Comparison of ENCODE assay signal across 8 cellular contexts in the genomic region with DNA sequence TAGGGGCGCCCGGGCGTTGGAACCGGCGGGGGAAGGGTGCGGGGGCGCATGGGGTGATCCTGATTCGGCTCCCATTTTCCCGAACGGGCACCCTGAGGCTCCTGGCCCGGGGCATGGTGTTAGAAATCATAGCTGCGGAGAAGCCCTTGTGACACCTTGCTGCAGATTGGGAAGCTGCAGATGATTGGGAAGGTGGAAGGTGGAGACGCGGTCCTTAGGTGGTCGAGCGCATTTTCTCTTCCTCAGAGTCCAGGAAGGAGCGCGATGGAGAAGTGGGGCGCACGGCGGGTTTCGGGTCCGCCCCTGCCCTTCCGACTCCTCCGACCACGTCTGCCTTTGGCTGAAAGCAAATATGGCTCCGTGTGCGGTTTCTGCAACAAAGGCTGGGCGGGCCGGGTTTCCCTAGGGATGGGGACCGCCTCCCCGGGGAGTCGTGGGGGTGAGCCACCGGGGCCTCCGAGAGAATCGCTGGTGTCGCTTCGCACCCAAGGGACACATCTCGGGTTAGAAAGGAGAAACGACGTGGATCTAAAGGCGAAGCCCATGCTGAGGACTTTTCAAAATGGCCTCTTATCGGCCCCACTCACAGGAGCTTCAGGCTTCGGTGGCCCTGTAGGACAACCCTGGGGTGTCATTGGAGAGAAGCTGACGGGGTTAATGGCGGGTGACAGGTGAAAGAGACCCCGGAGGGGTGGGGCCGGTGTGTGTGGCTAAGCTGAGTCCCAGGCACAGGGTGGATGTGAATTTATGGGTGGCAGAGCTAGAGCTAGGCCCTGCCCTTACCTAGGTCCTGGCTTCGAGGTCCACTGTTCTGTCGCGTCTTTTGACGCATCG. TPM values are rescaled to one million over a fixed set of nuclear protein-coding genes. Genes with fewer than 3 reads are reported as not detected.
DNase-seq lines count a peak whose midpoint lies in the region; ATAC-seq, FAIRE-seq and TF ChIP-seq lines count a peak whose summit lies in the region.

No MANE protein-coding gene starts in this region.

- TF ChIP-seq RAD21 in A549 (conservative IDR thresholded peaks at IDR 0.05 in 1 of 2, IDR thresholded peaks at IDR 0.05 in 1 of 2), result no peak

- CTCF ChIA-PET in A549 (lab: Yijun Ruan, JAX), result interaction anchor here (0.6 to 12.9 kb wide), 14 partner anchors 9 to 140 kb away, joined by 3 to 92 read pairs (median 5); a partner anchor contains a TSS

- POLR2A ChIA-PET in A549 (lab: Yijun Ruan, JAX), result interaction anchor here (0.6 to 8.1 kb wide), 24 partner anchors 9 to 623 kb away, joined by 3 to 75 read pairs (median 4); a partner anchor contains a TSS

- no peaks in the 10 kb centered on the region for H3K9me3 ChIP-seq in A549
- H3K9me3 ChIP-seq in RWPE2 (ENCODE audit: severe bottlenecking), result no peaks in the 10 kb centered on the region
- no peaks in the 10 kb centered on the region for H3K9me3 ChIP-seq in iPS DF 6.9 (ENCODE audit: control insufficient read depth, insufficient read depth, low read length)
- no peaks in the 10 kb centered on the region for H3K9me3 ChIP-seq in sigmoid colon

- H3K36me3 ChIP-seq in RWPE2 (ENCODE audit: low read depth) (peaks cover 37% of the 10 kb centered on the region), iPS DF 6.9 (ENCODE audit: control insufficient read depth, insufficient read depth, low read length) (peaks cover 19% of the 10 kb centered on the region; the same call in 1 of the 2 replicates), sigmoid colon (peaks cover 11 to 31% (median 21%) of the 10 kb centered on the region in 4 donors)

- TF ChIP-seq EP300 in A549 (IDR thresholded peaks at IDR 0.05) (no peak), sigmoid colon (IDR thresholded peaks at IDR 0.05) (no peak)

- DNase-seq in A549 (ENCODE audit: low read depth in 1 of 2, low spot score in 1 of 2), result peak in 1 of 2 experiments; percentile 56
- DNase-seq in RWPE2 (ENCODE audit: low spot score), result no peak
- DNase-seq in anterior cingulate cortex (lab: John Stamatoyannopoulos, UW), result peak in 31 of 58 donors; percentile 39 to 84 (median 68)
- DNase-seq in iPS DF 6.9 (ENCODE audit: low read depth, low spot score), result no peak
- peak; percentile 76 for DNase-seq in sigmoid colon
- no peak for DNase-seq in middle frontal gyrus (ENCODE audit: extremely low spot score, low spot score)

- TF ChIP-seq CTCF in A549 (IDR thresholded peaks at IDR 0.05), result no peak
- TF ChIP-seq CTCF in RWPE2 (IDR thresholded peaks at IDR 0.05; ENCODE audit: poor library complexity, severe bottlenecking), result no peak
- no peak for TF ChIP-seq CTCF in sigmoid colon (IDR thresholded peaks at IDR 0.05)

- H3K4me3 ChIP-seq in A549, result peak overlapping the region; percentile 96
- peak overlapping the region; percentile 91 for H3K4me3 ChIP-seq in RWPE2 (ENCODE audit: severe bottlenecking)
- H3K4me3 ChIP-seq in iPS DF 6.9 (ENCODE audit: low read length), result peak overlapping the region; percentile 99; the same call in 1 of the 2 replicates
- peak overlapping the region; percentile 83 to 97 (median 90) for H3K4me3 ChIP-seq in sigmoid colon

- H3K27me3 ChIP-seq in RWPE2 (ENCODE audit: insufficient read depth, poor library complexity, severe bottlenecking) (no peaks in the 10 kb centered on the region), iPS DF 6.9 (ENCODE audit: control insufficient read depth, insufficient read depth, low read length) (no peaks in the 10 kb centered on the region), sigmoid colon (no peaks in the 10 kb centered on the region)

- H3K4me1 ChIP-seq in A549 (peaks cover 59% of the 10 kb centered on the region), RWPE2 (ENCODE audit: insufficient read depth, poor library complexity, severe bottlenecking) (peaks cover 52% of the 10 kb centered on the region), iPS DF 6.9 (ENCODE audit: control insufficient read depth, insufficient read depth, low read length) (peaks cover 11% of the 10 kb centered on the region), sigmoid colon (peaks cover 0 to 77% (median 76%) of the 10 kb centered on the region in 4 donors)

- ATAC-seq in A549 (peak in 1 of 2 experiments; percentile 1; a peak in 1 of 6 replicates), GM18907 (IDR thresholded peaks at IDR 0.05; ENCODE audit: unreplicated experiment) (peak; percentile 35), HG03520 (IDR thresholded peaks at IDR 0.05; ENCODE audit: unreplicated experiment) (peak; percentile 24), RWPE2 (ENCODE audit: low read depth) (0 out of 3 replicates have a peak, but pooled peaks have one; percentile 1)

- H3K27ac ChIP-seq in A549 (peak overlapping the region; percentile 97 to 99), RWPE2 (ENCODE audit: poor library complexity, severe bottlenecking) (peak overlapping the region; percentile 97), iPS DF 6.9 (ENCODE audit: low read length) (no peak overlapping the region), sigmoid colon (peak overlapping the region; percentile 99 to 100 (median 100))

- WGBS in A549 (ENCODE audit: missing lambda C conversion rate), result 13% methylated on average over 36 of the region's 53 CpGs
- WGBS in iPS DF 6.9 (ENCODE audit: insufficient coverage, insufficient read length), result no CpG with 5 or more reads among the region's 53 CpGs
- WGBS in sigmoid colon, 2 donors, result 6 to 9% methylated on average over 53 of the region's 53 CpGs

- H3K4me2 ChIP-seq in A549, result peak overlapping the region; percentile 83

- intact Hi-C loops in sigmoid colon (cut with DNase I), result loop anchor here (5.0 kb wide), 1 partner anchor 76 kb away; a partner anchor contains a TSS

- no peak for FAIRE-seq in A549 (lab: Jason Lieb, UNC)

- TF ChIP-seq POLR2A in A549 (IDR thresholded peaks at IDR 0.05; ENCODE audit: low read length) (peak; percentile 45), sigmoid colon (IDR thresholded peaks at IDR 0.05) (no peak)

TF ChIP-seq in A549, 52 proteins besides CTCF, POLR2A, EP300 and RAD21 (continues in another document):
- no peak for TF ChIP-seq HDAC2 (IDR thresholded peaks at IDR 0.05)
- no peak for TF ChIP-seq SREBF2 (IDR thresholded peaks at IDR 0.05)
- TF ChIP-seq HOXB13 (CRISPR knock-in tag; IDR thresholded peaks at IDR 0.05; ENCODE audit: low read depth), result peak; percentile 87
- 0 out of 2 replicates have a peak, but pooled peaks have one; percentile 64 for TF ChIP-seq HEYL (CRISPR knock-in tag; IDR thresholded peaks at IDR 0.05)
- peak; percentile 65; the same call in 1 of the 2 replicates for TF ChIP-seq ZNF302 (CRISPR knock-in tag; IDR thresholded peaks at IDR 0.05)
- TF ChIP-seq FOSB (CRISPR knock-in tag; IDR thresholded peaks at IDR 0.05), result peak; percentile 76
- TF ChIP-seq, protein P1, sequence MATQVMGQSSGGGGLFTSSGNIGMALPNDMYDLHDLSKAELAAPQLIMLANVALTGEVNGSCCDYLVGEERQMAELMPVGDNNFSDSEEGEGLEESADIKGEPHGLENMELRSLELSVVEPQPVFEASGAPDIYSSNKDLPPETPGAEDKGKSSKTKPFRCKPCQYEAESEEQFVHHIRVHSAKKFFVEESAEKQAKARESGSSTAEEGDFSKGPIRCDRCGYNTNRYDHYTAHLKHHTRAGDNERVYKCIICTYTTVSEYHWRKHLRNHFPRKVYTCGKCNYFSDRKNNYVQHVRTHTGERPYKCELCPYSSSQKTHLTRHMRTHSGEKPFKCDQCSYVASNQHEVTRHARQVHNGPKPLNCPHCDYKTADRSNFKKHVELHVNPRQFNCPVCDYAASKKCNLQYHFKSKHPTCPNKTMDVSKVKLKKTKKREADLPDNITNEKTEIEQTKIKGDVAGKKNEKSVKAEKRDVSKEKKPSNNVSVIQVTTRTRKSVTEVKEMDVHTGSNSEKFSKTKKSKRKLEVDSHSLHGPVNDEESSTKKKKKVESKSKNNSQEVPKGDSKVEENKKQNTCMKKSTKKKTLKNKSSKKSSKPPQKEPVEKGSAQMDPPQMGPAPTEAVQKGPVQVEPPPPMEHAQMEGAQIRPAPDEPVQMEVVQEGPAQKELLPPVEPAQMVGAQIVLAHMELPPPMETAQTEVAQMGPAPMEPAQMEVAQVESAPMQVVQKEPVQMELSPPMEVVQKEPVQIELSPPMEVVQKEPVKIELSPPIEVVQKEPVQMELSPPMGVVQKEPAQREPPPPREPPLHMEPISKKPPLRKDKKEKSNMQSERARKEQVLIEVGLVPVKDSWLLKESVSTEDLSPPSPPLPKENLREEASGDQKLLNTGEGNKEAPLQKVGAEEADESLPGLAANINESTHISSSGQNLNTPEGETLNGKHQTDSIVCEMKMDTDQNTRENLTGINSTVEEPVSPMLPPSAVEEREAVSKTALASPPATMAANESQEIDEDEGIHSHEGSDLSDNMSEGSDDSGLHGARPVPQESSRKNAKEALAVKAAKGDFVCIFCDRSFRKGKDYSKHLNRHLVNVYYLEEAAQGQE (IDR thresholded peaks at IDR 0.05), result no peak
- no peak for TF ChIP-seq NFE2L2 (conservative IDR thresholded peaks at IDR 0.05; ENCODE audit: low read length)
- peak; percentile 54; the same call in 1 of the 2 replicates for TF ChIP-seq TP53 (CRISPR knock-in tag; IDR thresholded peaks at IDR 0.05)

RNA-seq across cellular contexts. Expression of a gene that starts 0.7 kb away (rescaled TPM):
- 2,791 and 4,959 TPM in 2 replicates for polyA plus RNA-seq in A549 (2011; rRNA removed)
- 6,916 and 9,060 TPM in 2 replicates for polyA plus RNA-seq in A549 (2012; cell fraction: cytosol; rRNA removed)
- 2,875 and 3,583 TPM in 2 replicates for polyA plus RNA-seq in A549 (2012; cell fraction: nucleus; rRNA removed)
- polyA plus RNA-seq in A549 (2017; fragmentation: RNase III; extraction: RNeasy Plus Mini Kit Qiagen cat#74134 plus additional on column Dnase treatment), result 12,354 to 13,747 TPM (median 12,799 TPM) in 3 replicates
- polyA minus RNA-seq in A549 (2011; rRNA and poly(A)+ RNA removed), result 2,337 and 2,680 TPM in 2 replicates
- 1,000 to 10,000 TPM; 1,709 to 2,375 (median 1,954) TPM for total RNA-seq in sigmoid colon
- polyA plus RNA-seq in sigmoid colon, result over 10,000 TPM in 2 of 3 donors, 1,000 to 10,000 TPM in 1; 6,007 to 20,022 (median 13,142) TPM

RNA-seq across cellular contexts. Expression of a gene that starts 18.0 kb away (rescaled TPM):
- polyA plus RNA-seq in A549 (2011; rRNA removed) (1.2 and 1.5 TPM in 2 replicates), A549 (2017; fragmentation: RNase III; extraction: RNeasy Plus Mini Kit Qiagen cat#74134 plus additional on column Dnase treatment) (0.98 to 2.1 TPM (median 1.9 TPM) in 3 replicates), sigmoid colon (1 to 10 TPM; 3.2 to 9.6 (median 7.6) TPM)
- 0.23 and 0.29 TPM in 2 replicates for polyA plus RNA-seq in A549 (2012; cell fraction: cytosol; rRNA removed)
- polyA plus RNA-seq in A549 (2012; cell fraction: nucleus; rRNA removed), result 0.22 and 0.32 TPM in 2 replicates
- 2.0 and 2.2 TPM in 2 replicates for polyA minus RNA-seq in A549 (2011; rRNA and poly(A)+ RNA removed)
- total RNA-seq in sigmoid colon, result 1 to 10 TPM in 3 of 4 donors, under 1 TPM in 1; 0.83 to 5.3 (median 3.3) TPM

RNA-seq across cellular contexts. Expression of a gene that starts 50.8 kb away (rescaled TPM):
- 3.8 and 5.8 TPM in 2 replicates for polyA plus RNA-seq in A549 (2011; rRNA removed)
- 8.7 and 11.4 TPM in 2 replicates for polyA plus RNA-seq in A549 (2012; cell fraction: cytosol; rRNA removed)
- 10.1 and 10.9 TPM in 2 replicates for polyA plus RNA-seq in A549 (2012; cell fraction: nucleus; rRNA removed)
- 5.0 to 6.6 TPM (median 6.2 TPM) in 3 replicates for polyA plus RNA-seq in A549 (2017; fragmentation: RNase III; extraction: RNeasy Plus Mini Kit Qiagen cat#74134 plus additional on column Dnase treatment)
- polyA minus RNA-seq in A549 (2011; rRNA and poly(A)+ RNA removed), result 2.6 and 4.4 TPM in 2 replicates
- total RNA-seq in sigmoid colon, result 10 to 100 TPM; 12.1 to 23.7 (median 19.6) TPM
- polyA plus RNA-seq in sigmoid colon, result 10 to 100 TPM in 1 of 3 donors, 1 to 10 TPM in 2; 5.1 to 21.6 (median 7.0) TPM

Comparison
In these comparisons a context has a peak if more than half of its experiments do, and no peak if none do; other contexts are left out.
1. DNase-seq: peak in anterior cingulate cortex (31 of 58) and sigmoid colon (single experiment); none in RWPE2 (single experiment), iPS DF 6.9 (single experiment) and middle frontal gyrus (single experiment).
2. Peak in every context shown above with its lines, with median percentiles within 50 percentile points of each other: H3K4me3 ChIP-seq.